Comparison of ENCODE assay signal across 35 cellular contexts in the genomic region with DNA sequence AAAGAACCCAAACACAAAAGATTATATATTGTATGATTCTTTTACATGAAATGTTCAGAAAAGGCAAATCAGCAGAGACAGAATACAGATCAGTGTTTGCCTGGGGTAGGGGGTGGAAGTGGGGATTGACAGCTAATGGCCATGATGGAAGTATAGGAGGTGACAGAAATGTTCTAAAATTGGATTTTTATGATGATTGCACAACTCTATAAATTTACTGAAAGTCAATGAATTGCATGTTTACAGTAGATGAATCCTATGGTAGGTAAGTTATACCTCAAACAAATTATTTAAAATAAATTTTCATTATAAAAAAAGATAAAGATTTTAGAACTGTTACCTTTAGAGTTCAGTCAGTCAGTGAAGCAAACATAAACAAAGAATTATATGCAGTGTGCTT.
"Had no signal": no experiment of that assay in that cellular context is flagged by ENCODE, and none has a peak within 500 bp of the region (broad histone marks: within the 10 kb centered on the region; RNA-seq: fewer than 3 reads in every experiment).

No MANE protein-coding gene starts in this region.

- H3K4me3 ChIP-seq: MG63 had no signal

- H3K27me3 ChIP-seq: MG63 had no signal

- H3K36me3 ChIP-seq: MG63 had no signal

- H3K9me3 ChIP-seq: MG63 had no signal

- DNase-seq: Karpas-422, Kasumi-1, MG63, MM.1S, MV-4-11, NCI-H1048, NCI-H1092, NCI-H1092 treated with DMSO at 0.1 percent for 48 hours, NCI-H1105, NCI-H1105 treated with DMSO at 0.1 percent for 48 hours, NCI-H1417, NCI-H1417 treated with DMSO at 0.1 percent for 48 hours, NCI-H1436, NCI-H1436 treated with DMSO at 0.1 percent for 48 hours, NCI-H146, NCI-H1694, NCI-H1694 treated with DMSO at 0.1 percent for 48 hours, NCI-H187, NCI-H187 treated with DMSO at 0.1 percent for 48 hours, NCI-H1930, NCI-H2029, NCI-H2029 treated with DMSO at 0.1 percent for 48 hours, NCI-H2081, NCI-H2081 treated with DMSO at 0.1 percent for 48 hours, NCI-H2107, NCI-H2171, NCI-H2171 treated with DMSO at 0.1 percent for 48 hours, NCI-H2227 treated with DMSO at 0.1 percent for 48 hours, NCI-H226, NCI-H345, NCI-H446, NCI-H446 treated with DMSO at 0.1 percent for 48 hours, NCI-H510A, NCI-H510A treated with DMSO at 0.1 percent for 48 hours, NCI-H524 had no signal
